In the genomic region with DNA sequence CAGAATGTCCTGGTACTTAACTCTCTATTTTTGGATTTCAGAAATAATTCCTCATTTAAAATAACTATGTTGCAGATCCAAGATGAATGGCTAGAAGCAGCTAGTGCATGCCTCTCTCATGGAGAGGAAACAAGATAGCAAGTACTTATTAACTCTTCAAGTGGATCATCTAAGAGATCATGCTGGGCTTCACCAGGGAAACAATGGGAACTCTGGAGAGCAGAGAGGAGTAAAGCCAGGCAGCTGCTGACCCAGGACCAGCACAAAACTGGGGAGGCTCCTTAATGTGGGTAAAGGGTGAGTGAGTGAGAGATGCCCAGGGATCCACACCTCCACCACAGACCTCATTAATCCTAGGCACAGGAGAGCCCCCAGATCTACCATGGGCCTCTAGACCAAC, we compare ENCODE assay signal across 25 cellular contexts.
DNase-seq lines count a peak whose midpoint lies in the region; ATAC-seq and TF ChIP-seq lines count a peak whose summit lies in the region.
"Had no signal": no experiment of that assay in that cellular context is flagged by ENCODE, and none has a peak within 500 bp of the region (broad histone marks: within the 10 kb centered on the region; RNA-seq: fewer than 3 reads in every experiment).

No MANE protein-coding gene starts in this region.

- H3K4me1 Mint-ChIP-seq in endodermal cell = peaks cover 18% of the 10 kb centered on the region

- no peaks in the 10 kb centered on the region for H3K36me3 ChIP-seq in endodermal cell (ENCODE audit: control insufficient read depth, insufficient read depth, low read length)
- H3K36me3 ChIP-seq in upper lobe of right lung = no peaks in the 10 kb centered on the region
- H3K36me3 ChIP-seq: BLaER1 treated with 17β-estradiol and CSF1 and Interleukin-3, amounts not matched to agents 10 nM and 100 nM had no signal

- peaks cover 6% of the 10 kb centered on the region for H3K4me1 ChIP-seq in endodermal cell (ENCODE audit: control insufficient read depth, insufficient read depth, low read length)
- H3K4me1 ChIP-seq in upper lobe of right lung = no peaks in the 10 kb centered on the region
- H3K4me1 ChIP-seq: BLaER1 treated with 17β-estradiol and CSF1 and Interleukin-3, amounts not matched to agents 10 nM and 100 nM had no signal

- DNase-seq in NCI-H345 (lab: John Stamatoyannopoulos, UW) (peak; percentile 8), NCI-H345 treated with DMSO at 0.1 percent for 48 hours (lab: John Stamatoyannopoulos, UW; ENCODE audit: unreplicated experiment) (no peak), NCI-H524 treated with DMSO at 0.1 percent for 48 hours (lab: John Stamatoyannopoulos, UW) (peak; percentile 5), endodermal cell (peak; percentile 60), upper lobe of right lung (no peak), amniotic stem cell (lab: John Stamatoyannopoulos, UW) (no peak)
- DNase-seq in activated naive CD4-positive, alpha-beta T cell (lab: John Stamatoyannopoulos, UW) = no peak
- DNase-seq in activated effector memory CD4-positive, alpha-beta T cell treated with anti-CD3 and anti-CD28 coated beads, Interleukin-2, amount 50 U/mL, for 16 hours = no peak
- DNase-seq: 8988T; Calu3; CD4-positive, alpha-beta memory T cell; DMS153; GDM1; H9; HFFc6; KBM-7; MM.1S; NCI-H1092; NCI-H1436; NCI-H2029; NCI-H2171 treated with DMSO at 0.1 percent for 48 hours; SIG-M5; SK-N-SH had no signal

- H3K4me3 ChIP-seq in endodermal cell (ENCODE audit: low read length) = peak overlapping the region; percentile 5
- H3K4me3 ChIP-seq in upper lobe of right lung = no peak overlapping the region
- H3K4me3 ChIP-seq: BLaER1 treated with 17β-estradiol and CSF1 and Interleukin-3, amounts not matched to agents 10 nM and 100 nM had no signal

- no peak overlapping the region for H3K4me3 Mint-ChIP-seq in endodermal cell
- H3K4me3 Mint-ChIP-seq: CD4-positive, alpha-beta memory T cell; H9; HFFc6 had no signal

- no peak overlapping the region for H3K27ac Mint-ChIP-seq in endodermal cell
- H3K27ac Mint-ChIP-seq: CD4-positive, alpha-beta memory T cell; HFFc6 had no signal

- ATAC-seq in upper lobe of right lung = peak; percentile 17

- H3K27me3 Mint-ChIP-seq in endodermal cell (ENCODE audit: insufficient read depth) = no peaks in the 10 kb centered on the region
- H3K27me3 Mint-ChIP-seq: CD4-positive, alpha-beta memory T cell had no signal

- intact Hi-C loops in upper lobe of right lung (cut with DNase I) = no loop called here

- H3K27me3 ChIP-seq in endodermal cell (ENCODE audit: control insufficient read depth, insufficient read depth, low read length, poor library complexity, severe bottlenecking) (no peaks in the 10 kb centered on the region), upper lobe of right lung (no peaks in the 10 kb centered on the region)
- H3K27me3 ChIP-seq: BLaER1 treated with 17β-estradiol and CSF1 and Interleukin-3, amounts not matched to agents 10 nM and 100 nM had no signal

- H3K9ac ChIP-seq in endodermal cell (ENCODE audit: extremely low read depth, low read length, poor library complexity, severe bottlenecking) = no peak overlapping the region
- H3K9ac ChIP-seq: BLaER1 treated with 17β-estradiol and CSF1 and Interleukin-3, amounts not matched to agents 10 nM and 100 nM; SK-N-SH had no signal

- no peaks in the 10 kb centered on the region for H3K36me3 Mint-ChIP-seq in endodermal cell (ENCODE audit: low read depth)

- H3K27ac ChIP-seq in endodermal cell (ENCODE audit: low read depth, low read length) = no peak overlapping the region
- no peak overlapping the region for H3K27ac ChIP-seq in upper lobe of right lung
- H3K27ac ChIP-seq: BLaER1 treated with 17β-estradiol and CSF1 and Interleukin-3, amounts not matched to agents 10 nM and 100 nM; HL-60 had no signal

- H3K9me3 ChIP-seq in endodermal cell (ENCODE audit: control insufficient read depth, low read length) (no peaks in the 10 kb centered on the region), upper lobe of right lung (no peaks in the 10 kb centered on the region)
- H3K9me3 ChIP-seq: BLaER1 treated with 17β-estradiol and CSF1 and Interleukin-3, amounts not matched to agents 10 nM and 100 nM; SK-N-SH had no signal

- TF ChIP-seq CTCF in endodermal cell (conservative IDR thresholded peaks at IDR 0.05) (no peak), upper lobe of right lung (IDR thresholded peaks at IDR 0.05) (no peak)

- H3K9me3 Mint-ChIP-seq in endodermal cell = no peaks in the 10 kb centered on the region
- H3K9me3 Mint-ChIP-seq: H9 had no signal

Comparison
In these comparisons a context has a peak if more than half of its experiments do, and no peak if none do; other contexts are left out.
1. DNase-seq: peak in NCI-H345 (single experiment), NCI-H524 treated with DMSO at 0.1 percent for 48 hours (single experiment) and endodermal cell (single experiment); none in NCI-H345 treated with DMSO at 0.1 percent for 48 hours (single experiment), upper lobe of right lung (single experiment), activated naive CD4-positive, alpha-beta T cell (0 of 4), activated effector memory CD4-positive, alpha-beta T cell treated with anti-CD3 and anti-CD28 coated beads, Interleukin-2, amount 50 U/mL, for 16 hours (single experiment) and amniotic stem cell (single experiment).